22 cellular contexts compared by ENCODE assay signal in genomic region chr10:57743711-57744110, GRCh38.
DNase-seq lines count a peak whose midpoint lies in the region; ATAC-seq, FAIRE-seq and TF ChIP-seq lines count a peak whose summit lies in the region.
"Had no signal": no experiment of that assay in that cellular context is flagged by ENCODE, and none has a peak within 500 bp of the region (broad histone marks: within the 10 kb centered on the region; RNA-seq: fewer than 3 reads in every experiment).

No MANE protein-coding gene starts in this region.

- H3K9me1 ChIP-seq in K562 (ENCODE audit: control insufficient read depth, insufficient read depth, low read length), result no peaks in the 10 kb centered on the region

- in situ Hi-C loops in K562 (cut with MboI), result no loop called here

- peak; percentile 14 for DNase-seq in NCI-H2029 treated with DMSO at 0.1 percent for 48 hours (lab: John Stamatoyannopoulos, UW)
- DNase-seq in NCI-H2029 (lab: John Stamatoyannopoulos, UW), result no peak
- DNase-seq in NCI-H345 (lab: John Stamatoyannopoulos, UW), result peak; percentile 56
- no peak for DNase-seq in K562 (ENCODE audit: extremely low read depth in 1 of 4, low spot score in 3 of 4)
- DNase-seq: Caco-2; CD4-positive, CD25-positive, alpha-beta regulatory T cell; CD8-positive, alpha-beta T cell; DMS153; DND-41; GOT3; HFFc6 had no signal

- H3K9me3 ChIP-seq in K562 (replicated peaks; ENCODE audit: control insufficient read depth, insufficient read depth, low read depth, low read length), result no peaks in the 10 kb centered on the region
- H3K9me3 ChIP-seq: BLaER1 had no signal

- H3K4me1 ChIP-seq in K562 (replicated peaks in 1 of 2; ENCODE audit: control insufficient read depth in 2 of 2, insufficient read depth in 2 of 2, low read length in 2 of 2), result no peaks in the 10 kb centered on the region
- H3K4me1 ChIP-seq: BLaER1, Caco-2 had no signal

- H2AFZ ChIP-seq in K562 (ENCODE audit: low read depth, low read length), result no peak overlapping the region

- no peak overlapping the region for H3K4me2 ChIP-seq in K562 (ENCODE audit: insufficient read depth, low read length)
- H3K4me2 ChIP-seq: BLaER1 had no signal

- TF ChIP-seq POLR2A in K562 (conservative IDR thresholded peaks at IDR 0.05), result no peak

- CTCF ChIA-PET in K562 (lab: Yijun Ruan, JAX; ENCODE audit: low intra/inter-chr PET ratio), result no interaction called here

- no peak for TF ChIP-seq EP300 in K562 (IDR thresholded peaks at IDR 0.05; ENCODE audit: low read length)

- POLR2A ChIA-PET in K562 (lab: Yijun Ruan, JAX), result no interaction called here

- ATAC-seq in K562, result no peak
- ATAC-seq in HG02884 (IDR thresholded peaks at IDR 0.05; ENCODE audit: unreplicated experiment), result no peak
- ATAC-seq in GM19328 (IDR thresholded peaks at IDR 0.05; ENCODE audit: unreplicated experiment), result no peak
- ATAC-seq: CD8-positive, alpha-beta T cell had no signal

- H3K4me3 ChIP-seq in K562, result no peak overlapping the region
- H3K4me3 ChIP-seq: BLaER1, HAP-1 had no signal

- WGBS in K562 (ENCODE audit: insufficient coverage, low coverage, missing lambda C conversion rate), result 0% methylated on average over 1 of the region's 1 CpG

- H3K36me3 ChIP-seq in K562 (ENCODE audit: control insufficient read depth, insufficient read depth, low read length), result no peaks in the 10 kb centered on the region
- H3K36me3 ChIP-seq: BLaER1, HAP-1 had no signal

- TF ChIP-seq RAD21 in K562 (CRISPR knock-in tag; conservative IDR thresholded peaks at IDR 0.05 in 1 of 2, IDR thresholded peaks at IDR 0.05 in 1 of 2), result no peak

- H3K79me2 ChIP-seq in K562 (ENCODE audit: control insufficient read depth, insufficient read depth, low read length), result no peaks in the 10 kb centered on the region

- H3K27ac ChIP-seq in K562 (ENCODE audit: extremely low read depth, low read depth, low read length), result no peak overlapping the region
- H3K27ac ChIP-seq: 22Rv1, BLaER1, C4-2B had no signal

- H3K27me3 ChIP-seq in K562 (ENCODE audit: control insufficient read depth in 2 of 2, insufficient read depth in 2 of 2, low read length in 2 of 2), result no peaks in the 10 kb centered on the region
- H3K27me3 ChIP-seq: BLaER1 had no signal

- no TSS peak for BruUV-seq in K562 (replicated peaks; lab: Mats Ljungman, UMichigan)

- no peak overlapping the region for H3K9ac ChIP-seq in K562 (ENCODE audit: insufficient read depth in 1 of 2, low read depth in 2 of 2, low read length in 2 of 2)
- H3K9ac ChIP-seq: BLaER1 had no signal

- intact Hi-C loops in K562 (cut with micrococcal nuclease), result no loop called here

- no peak for TF ChIP-seq CTCF in K562 (IDR thresholded peaks at IDR 0.05 in 2 of 3, conservative IDR thresholded peaks at IDR 0.05 in 1 of 3; ENCODE audit: insufficient read depth in 2 of 3, low read depth in 1 of 3, low read length in 3 of 3)

- no peaks in the 10 kb centered on the region for H4K20me1 ChIP-seq in K562 (replicated peaks; ENCODE audit: control insufficient read depth, insufficient read depth, low read length)
- H4K20me1 ChIP-seq: BLaER1 had no signal

- peak; percentile 49 for FAIRE-seq in K562 (lab: Jason Lieb, UNC)
- FAIRE-seq: A204.1, G401.6, GM12892, GM19239, H54 had no signal

TF ChIP-seq in K562, 482 proteins besides CTCF, POLR2A, EP300 and RAD21 (continues in another document):
- TF ChIP-seq GTF3C2 (IDR thresholded peaks at IDR 0.05; ENCODE audit: borderline replicate concordance, extremely low read depth, insufficient read length) (no peak), MYC (IDR thresholded peaks at IDR 0.05; ENCODE audit: low read depth, low read length) (no peak), MYC (CRISPR knock-in tag; IDR thresholded peaks at IDR 0.05; ENCODE audit: borderline replicate concordance, low read depth) (no peak), ZNF407 (IDR thresholded peaks at IDR 0.05; ENCODE audit: low read depth) (no peak), NFRKB (IDR thresholded peaks at IDR 0.05; ENCODE audit: low read depth) (no peak), ZNF347 (CRISPR knock-in tag; IDR thresholded peaks at IDR 0.05; ENCODE audit: low read depth) (no peak), BDP1 (IDR thresholded peaks at IDR 0.05; ENCODE audit: insufficient read depth, insufficient read length) (no peak), CEBPG (CRISPR knock-in tag; IDR thresholded peaks at IDR 0.05) (no peak), CEBPG (tag; conservative IDR thresholded peaks at IDR 0.05 in 1 of 2, IDR thresholded peaks at IDR 0.05 in 1 of 2) (no peak), ZNF197 (CRISPR knock-in tag; IDR thresholded peaks at IDR 0.05; ENCODE audit: low read depth) (no peak), NFIC (IDR thresholded peaks at IDR 0.05) (no peak), MYBL2 (IDR thresholded peaks at IDR 0.05; ENCODE audit: low read depth) (no peak), MYBL2 (CRISPR knock-in tag; IDR thresholded peaks at IDR 0.05; ENCODE audit: borderline replicate concordance) (no peak), NCOA6 (IDR thresholded peaks at IDR 0.05) (no peak), ZNF436 (CRISPR knock-in tag; IDR thresholded peaks at IDR 0.05) (no peak), TAF9B (IDR thresholded peaks at IDR 0.05; ENCODE audit: partially characterized antibody) (no peak), NONO (IDR thresholded peaks at IDR 0.05; ENCODE audit: low read depth in 2 of 2, low read length in 1 of 2) (no peak)

Comparison
In these comparisons a context has a peak if more than half of its experiments do, and no peak if none do; other contexts are left out.
1. DNase-seq: peak in NCI-H2029 treated with DMSO at 0.1 percent for 48 hours (single experiment) and NCI-H345 (single experiment); none in NCI-H2029 (single experiment) and K562 (0 of 4).